Comparison of ENCODE assay signal across 16 cellular contexts in genomic region chr11:60710482-60710881, GRCh38. TPM values are rescaled to one million over a fixed set of nuclear protein-coding genes. Genes with fewer than 3 reads are reported as not detected.
DNase-seq lines count a peak whose midpoint lies in the region; ATAC-seq and TF ChIP-seq lines count a peak whose summit lies in the region.
"Had no signal": no experiment of that assay in that cellular context is flagged by ENCODE, and none has a peak within 500 bp of the region (broad histone marks: within the 10 kb centered on the region; RNA-seq: fewer than 3 reads in every experiment).

No MANE protein-coding gene starts in this region.

- no peaks in the 10 kb centered on the region for H3K4me1 ChIP-seq in SK-N-SH (ENCODE audit: control insufficient read depth in 1 of 2, insufficient read depth in 2 of 2, low read depth in 1 of 2, low read length in 1 of 2)
- no peaks in the 10 kb centered on the region for H3K4me1 ChIP-seq in PC-3 (ENCODE audit: insufficient read depth, low read length)
- H3K4me1 ChIP-seq in transverse colon: peaks cover 0 to 12% (median 3%) of the 10 kb centered on the region in 4 donors
- H3K4me1 ChIP-seq: prostate gland, SJSA1 had no signal

- H3K27ac Mint-ChIP-seq in endothelial cell (ENCODE audit: unreplicated experiment) (no peak overlapping the region), T-cell (no peak overlapping the region)

- peaks cover 10% of the 10 kb centered on the region for H3K27me3 ChIP-seq in SK-N-SH (ENCODE audit: insufficient read depth)
- peaks cover 70% of the 10 kb centered on the region for H3K27me3 ChIP-seq in PC-3 (ENCODE audit: low read length)
- no peaks in the 10 kb centered on the region for H3K27me3 ChIP-seq in transverse colon
- H3K27me3 ChIP-seq: SJSA1 had no signal

- in situ Hi-C loops in transverse colon (cut with MboI; ENCODE audit: low pct_ligation_motif_present in 1 of 4, low pct_unique_long_range_greater_than_20kb in 1 of 4, low sequenced_read_pairs in 3 of 4): no loop called here

- H3K36me3 ChIP-seq in SK-N-SH (replicated peaks in 1 of 2; ENCODE audit: control insufficient read depth in 1 of 2, insufficient read depth in 2 of 2, low read length in 1 of 2) (no peaks in the 10 kb centered on the region), PC-3 (ENCODE audit: low read depth, low read length) (no peaks in the 10 kb centered on the region), transverse colon (no peaks in the 10 kb centered on the region)
- H3K36me3 ChIP-seq: prostate gland, SJSA1 had no signal

- no peak overlapping the region for H3K4me3 ChIP-seq in SK-N-SH (ENCODE audit: low read depth in 2 of 2, low read length in 1 of 2)
- H3K4me3 ChIP-seq in PC-3 (ENCODE audit: low read length): no peak overlapping the region
- H3K4me3 ChIP-seq in transverse colon: no peak overlapping the region
- H3K4me3 ChIP-seq: prostate gland, SJSA1 had no signal

- POLR2A ChIA-PET in SK-N-SH (lab: Yijun Ruan, JAX) (no interaction called here), PC-3 (lab: Charles Lee; ENCODE audit: unreplicated experiment) (no interaction called here), T-cell (lab: Charles Lee) (no interaction called here)

- H3K79me2 ChIP-seq in SK-N-SH (ENCODE audit: insufficient read depth) (no peaks in the 10 kb centered on the region), PC-3 (ENCODE audit: low read length) (no peaks in the 10 kb centered on the region)

- WGBS in SK-N-SH (ENCODE audit: low lambda C conversion rate): 0% methylated on average over 4 of the region's 4 CpGs
- 81% methylated on average over 2 to 4 of the region's 4 CpGs for WGBS in transverse colon (ENCODE audit: low coverage in 1 of 2), 2 donors

- H3K9me2 ChIP-seq in SK-N-SH (no peaks in the 10 kb centered on the region), PC-3 (replicated peaks; ENCODE audit: low read length) (no peaks in the 10 kb centered on the region)

- H3K9me3 Mint-ChIP-seq in endothelial cell (ENCODE audit: unreplicated experiment) (no peaks in the 10 kb centered on the region), T-cell (no peaks in the 10 kb centered on the region)

- H3K27ac ChIP-seq in SK-N-SH (ENCODE audit: low read depth in 2 of 2, low read length in 1 of 2) (no peak overlapping the region), PC-3 (ENCODE audit: low read length) (no peak overlapping the region), transverse colon (no peak overlapping the region)
- H3K27ac ChIP-seq: prostate gland, SJSA1 had no signal

- TF ChIP-seq CTCF in SK-N-SH (IDR thresholded peaks at IDR 0.05) (peak; percentile 27; the same call in 1 of the 2 replicates), PC-3 (conservative IDR thresholded peaks at IDR 0.05; ENCODE audit: low read depth, low read length) (peak; percentile 55), endothelial cell (IDR thresholded peaks at IDR 0.05; ENCODE audit: unreplicated experiment) (peak; percentile 29), transverse colon (IDR thresholded peaks at IDR 0.05) (peak in 3 of 5 experiments; percentile 14 to 31 (median 18))

- H3K4me3 Mint-ChIP-seq in endothelial cell (ENCODE audit: unreplicated experiment) (no peak overlapping the region), T-cell (no peak overlapping the region)

- no peak overlapping the region for H3K9ac ChIP-seq in SK-N-SH
- H3K9ac ChIP-seq in PC-3 (ENCODE audit: low read length): no peak overlapping the region

- no peak for ATAC-seq in SK-N-SH treated with all-trans-retinoic acid at 6 μM for 48 hours
- ATAC-seq in PC-3: peak; percentile 54
- no peak for ATAC-seq in GM21619 (IDR thresholded peaks at IDR 0.05; ENCODE audit: unreplicated experiment)
- ATAC-seq in T-cell (replicated peaks in 1 of 4): no peak

- no peak for TF ChIP-seq POLR2A in transverse colon (IDR thresholded peaks at IDR 0.05)

- no peak for TF ChIP-seq RAD21 in SK-N-SH (IDR thresholded peaks at IDR 0.05; ENCODE audit: low read length)

- BruUV-seq in PC-3 (replicated peaks; lab: Mats Ljungman, UMichigan): no TSS peak

- no peaks in the 10 kb centered on the region for H4K20me1 ChIP-seq in SK-N-SH (ENCODE audit: insufficient read depth)
- no peaks in the 10 kb centered on the region for H4K20me1 ChIP-seq in PC-3 (ENCODE audit: low read length)

- no peaks in the 10 kb centered on the region for H3K36me3 Mint-ChIP-seq in endothelial cell (ENCODE audit: low read depth, unreplicated experiment)
- H3K36me3 Mint-ChIP-seq in T-cell: no peaks in the 10 kb centered on the region

- no peaks in the 10 kb centered on the region for H3F3A ChIP-seq in SK-N-SH (replicated peaks; ENCODE audit: insufficient read depth)
- no peaks in the 10 kb centered on the region for H3F3A ChIP-seq in PC-3 (ENCODE audit: low read length, unreplicated experiment)

- H3K4me1 Mint-ChIP-seq in endothelial cell (ENCODE audit: unreplicated experiment): no peaks in the 10 kb centered on the region
- H3K4me1 Mint-ChIP-seq in T-cell: no peaks in the 10 kb centered on the region

- H3K27me3 Mint-ChIP-seq in endothelial cell (ENCODE audit: unreplicated experiment): peaks cover 4% of the 10 kb centered on the region
- H3K27me3 Mint-ChIP-seq in T-cell: peaks cover 31 to 33% of the 10 kb centered on the region in 2 donors

- H3K4me2 ChIP-seq in SK-N-SH (no peak overlapping the region), PC-3 (ENCODE audit: low read length) (no peak overlapping the region)

- H3K9me3 ChIP-seq in SK-N-SH (no peaks in the 10 kb centered on the region), PC-3 (ENCODE audit: low read length) (no peaks in the 10 kb centered on the region), transverse colon (no peaks in the 10 kb centered on the region)
- H3K9me3 ChIP-seq: prostate gland, SJSA1 had no signal

- intact Hi-C loops in PC-3 (cut with micrococcal nuclease): no loop called here
- intact Hi-C loops in transverse colon (cut with DNase I; ENCODE audit: low total_unique reads): no loop called here

- DNase-seq in SK-N-SH (no peak), PC-3 (peak; percentile 37), endothelial cell (ENCODE audit: low spot score) (peak; percentile 21), transverse colon (no peak), T-cell (no peak), AG08396 (ENCODE audit: low spot score) (no peak)
- DNase-seq: activated naive CD4-positive, alpha-beta T cell; Kasumi-1; NCI-H2029 treated with DMSO at 0.1 percent for 48 hours; NCI-H774 had no signal

- CTCF ChIA-PET in SK-N-SH (lab: Yijun Ruan, JAX): no interaction called here
- CTCF ChIA-PET in PC-3 (lab: Charles Lee): interaction anchor here (0.5 kb wide), 1 partner anchor 11 kb away, joined by 5 read pairs; no protein-coding TSS in a partner anchor
- CTCF ChIA-PET in T-cell (lab: Charles Lee): no interaction called here

- H2AFZ ChIP-seq in SK-N-SH (ENCODE audit: low read depth): no peak overlapping the region
- H2AFZ ChIP-seq in PC-3 (ENCODE audit: low read length): no peak overlapping the region

- TF ChIP-seq EP300 in SK-N-SH (IDR thresholded peaks at IDR 0.05; ENCODE audit: borderline replicate concordance in 1 of 2, low read depth in 1 of 2, low read length in 1 of 2) (no peak), transverse colon (IDR thresholded peaks at IDR 0.05; ENCODE audit: low read depth) (no peak)

TF ChIP-seq in SK-N-SH, 30 proteins besides CTCF, POLR2A, EP300 and RAD21 (continues in another document):
- TF ChIP-seq MXI1 (IDR thresholded peaks at IDR 0.05; ENCODE audit: low read depth, low read length): no peak
- TF ChIP-seq FOXM1 (IDR thresholded peaks at IDR 0.05; ENCODE audit: low read depth): no peak
- no peak for TF ChIP-seq ELF1 (IDR thresholded peaks at IDR 0.05)
- TF ChIP-seq FOXJ3 (CRISPR knock-in tag; IDR thresholded peaks at IDR 0.05): no peak
- TF ChIP-seq NFIC (IDR thresholded peaks at IDR 0.05; ENCODE audit: borderline replicate concordance): no peak

TF ChIP-seq in SK-N-SH treated with all-trans-retinoic acid at 6 μM for 48 hours, 23 proteins besides CTCF, POLR2A, EP300 and RAD21 (continues in another document):
- no peak for TF ChIP-seq GLIS3 (CRISPR knock-in tag; IDR thresholded peaks at IDR 0.05)
- TF ChIP-seq ZNF8 (CRISPR knock-in tag; IDR thresholded peaks at IDR 0.05): no peak
- TF ChIP-seq, protein P1, sequence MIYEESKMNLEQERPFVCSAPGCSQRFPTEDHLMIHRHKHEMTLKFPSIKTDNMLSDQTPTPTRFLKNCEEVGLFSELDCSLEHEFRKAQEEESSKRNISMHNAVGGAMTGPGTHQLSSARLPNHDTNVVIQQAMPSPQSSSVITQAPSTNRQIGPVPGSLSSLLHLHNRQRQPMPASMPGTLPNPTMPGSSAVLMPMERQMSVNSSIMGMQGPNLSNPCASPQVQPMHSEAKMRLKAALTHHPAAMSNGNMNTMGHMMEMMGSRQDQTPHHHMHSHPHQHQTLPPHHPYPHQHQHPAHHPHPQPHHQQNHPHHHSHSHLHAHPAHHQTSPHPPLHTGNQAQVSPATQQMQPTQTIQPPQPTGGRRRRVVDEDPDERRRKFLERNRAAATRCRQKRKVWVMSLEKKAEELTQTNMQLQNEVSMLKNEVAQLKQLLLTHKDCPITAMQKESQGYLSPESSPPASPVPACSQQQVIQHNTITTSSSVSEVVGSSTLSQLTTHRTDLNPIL (CRISPR knock-in tag; IDR thresholded peaks at IDR 0.05; ENCODE audit: low read depth): no peak

RNA-seq across cellular contexts. Expression of gene MS4A8, which starts 11.1 kb away (rescaled TPM):
- polyA plus RNA-seq in SK-N-SH (2012; rRNA removed): not detected in 2 replicates
- polyA plus RNA-seq in SK-N-SH (2012; cell fraction: cytosol; rRNA removed): not detected in 2 replicates
- polyA plus RNA-seq in SK-N-SH (2012; cell fraction: nucleus; rRNA removed): not detected in 2 replicates
- total RNA-seq in PC-3 (2014; rRNA removed): not detected in 2 replicates
- not detected for total RNA-seq in endothelial cell (ENCODE audit: unreplicated experiment)
- total RNA-seq in transverse colon: 100 to 1,000 TPM in 1 of 4 donors, 10 to 100 TPM in 3; 22.9 to 141 (median 52.1) TPM
- total RNA-seq in T-cell: not detected
- total RNA-seq: glomerular endothelial cell, SJSA1, temporal lobe had no signal

RNA-seq across cellular contexts. Expression of gene MS4A18, which starts 14.0 kb away (rescaled TPM):
- not detected in 2 replicates for polyA plus RNA-seq in SK-N-SH (2012; rRNA removed)
- not detected in 2 replicates for polyA plus RNA-seq in SK-N-SH (2012; cell fraction: cytosol; rRNA removed)
- polyA plus RNA-seq in SK-N-SH (2012; cell fraction: nucleus; rRNA removed): not detected in 2 replicates
- not detected in 2 replicates for total RNA-seq in PC-3 (2014; rRNA removed)
- total RNA-seq in endothelial cell (ENCODE audit: unreplicated experiment): not detected
- not detected for total RNA-seq in transverse colon
- not detected for total RNA-seq in T-cell
- total RNA-seq: glomerular endothelial cell, prostate gland, SJSA1, temporal lobe had no signal

RNA-seq across cellular contexts. Expression of gene MS4A15, which starts 46.2 kb away (rescaled TPM):
- not detected in 2 replicates for polyA plus RNA-seq in SK-N-SH (2012; rRNA removed)
- polyA plus RNA-seq in SK-N-SH (2012; cell fraction: cytosol; rRNA removed): not detected in 2 replicates
- polyA plus RNA-seq in SK-N-SH (2012; cell fraction: nucleus; rRNA removed): 0.04 TPM in 1 of 2 replicates, not detected in the other
- total RNA-seq in PC-3 (2014; rRNA removed) (not detected in 2 replicates), endothelial cell (ENCODE audit: unreplicated experiment) (not detected), transverse colon (not detected), T-cell (not detected)
- total RNA-seq: glomerular endothelial cell, prostate gland, SJSA1, temporal lobe had no signal

Comparison
In these comparisons a context has a peak if more than half of its experiments do, and no peak if none do; other contexts are left out.
1. DNase-seq: peak in PC-3 (single experiment) and endothelial cell (single experiment); none in SK-N-SH (single experiment), transverse colon (single experiment), T-cell (0 of 34) and AG08396 (single experiment).
2. RNA of gene MS4A8, which starts 11.1 kb away (total RNA-seq): 22.9 to 141 TPM in transverse colon; not detected in endothelial cell (single experiment), not detected in PC-3 and not detected in T-cell; every median in the first group is over 10 times any median in the second.
3. Peak in every context shown above with its lines, with median percentiles within 50 percentile points of each other: CTCF ChIP-seq.